In genomic region chr19:18174983-18175382, GRCh38 we compare ENCODE assay signal across 9 cellular contexts. TPM values are rescaled to one million over a fixed set of nuclear protein-coding genes. Genes with fewer than 3 reads are reported as not detected.
A peak's percentile ranks its signal among the peaks of the same experiment; 100 is the strongest.
DNase-seq lines count a peak whose midpoint lies in the region; ATAC-seq and TF ChIP-seq lines count a peak whose summit lies in the region.
"Had no signal": no experiment of that assay in that cellular context is flagged by ENCODE, and none has a peak within 500 bp of the region (broad histone marks: within the 10 kb centered on the region; RNA-seq: fewer than 3 reads in every experiment).

No MANE protein-coding gene starts in this region.

- H3K9me3 Mint-ChIP-seq in CD8-positive, alpha-beta memory T cell = no peaks in the 10 kb centered on the region
- H3K9me3 Mint-ChIP-seq in MCF 10A (ENCODE audit: unreplicated experiment) (no peaks in the 10 kb centered on the region), natural killer cell (no peaks in the 10 kb centered on the region)
- H3K9me3 Mint-ChIP-seq: neural crest cell had no signal

- H3K4me1 Mint-ChIP-seq in CD8-positive, alpha-beta memory T cell = peaks cover 0 to 17% (median 7%) of the 10 kb centered on the region in 3 donors
- H3K4me1 Mint-ChIP-seq in MCF 10A (ENCODE audit: insufficient read depth, unreplicated experiment) (peaks cover 5% of the 10 kb centered on the region), natural killer cell (peaks cover 10 to 28% of the 10 kb centered on the region in 2 donors)

- H3K79me2 ChIP-seq in Karpas-422 (ENCODE audit: low read length) = no peaks in the 10 kb centered on the region

- H3K27me3 Mint-ChIP-seq in CD8-positive, alpha-beta memory T cell = no peaks in the 10 kb centered on the region
- no peaks in the 10 kb centered on the region for H3K27me3 Mint-ChIP-seq in MCF 10A (ENCODE audit: insufficient read depth, unreplicated experiment)
- no peaks in the 10 kb centered on the region for H3K27me3 Mint-ChIP-seq in natural killer cell (ENCODE audit: low read depth in 2 of 2)

- H3K9me2 ChIP-seq in Karpas-422 (replicated peaks; ENCODE audit: insufficient read depth, low read length) = no peaks in the 10 kb centered on the region

- H3K9ac ChIP-seq in Karpas-422 (ENCODE audit: low read length) = peak overlapping the region; percentile 77

- H3K27me3 ChIP-seq in CD8-positive, alpha-beta memory T cell (ENCODE audit: insufficient read depth, low read length, poor library complexity, severe bottlenecking) = no peaks in the 10 kb centered on the region
- no peaks in the 10 kb centered on the region for H3K27me3 ChIP-seq in Karpas-422 (ENCODE audit: low read length)

- peaks cover 9% of the 10 kb centered on the region for H3K4me1 ChIP-seq in CD8-positive, alpha-beta memory T cell (ENCODE audit: insufficient read depth, low read length)
- H3K4me1 ChIP-seq in Karpas-422 (ENCODE audit: low read length) = peaks cover 53% of the 10 kb centered on the region

- H3K27ac ChIP-seq in CD8-positive, alpha-beta memory T cell (ENCODE audit: low read depth, low read length) = peak overlapping the region; percentile 44
- H3K27ac ChIP-seq in Karpas-422 (ENCODE audit: low read length) = no peak overlapping the region

- no peaks in the 10 kb centered on the region for H3K9me3 ChIP-seq in CD8-positive, alpha-beta memory T cell (ENCODE audit: low read length)
- no peaks in the 10 kb centered on the region for H3K9me3 ChIP-seq in Karpas-422 (ENCODE audit: low read length)

- peak overlapping the region in 3 of 8 donors; percentile 21 to 48 (median 45) for H3K27ac Mint-ChIP-seq in CD8-positive, alpha-beta memory T cell
- H3K27ac Mint-ChIP-seq in MCF 10A (ENCODE audit: low read depth, unreplicated experiment) (no peak overlapping the region), natural killer cell (no peak overlapping the region)

- POLR2A ChIA-PET in CD8-positive, alpha-beta memory T cell (lab: Charles Lee) = no interaction called here
- POLR2A ChIA-PET in MCF 10A (lab: Yijun Ruan, JAX) = interaction anchor here (1.3 to 3.8 kb wide), 5 partner anchors 11 to 57 kb away, joined by 3 to 35 read pairs (median 8); partner anchors contain the start of genes MPV17L2 and RAB3A

- no peaks in the 10 kb centered on the region for H4K20me1 ChIP-seq in Karpas-422 (ENCODE audit: insufficient read depth, low read depth, low read length)

- intact Hi-C loops in MCF 10A (cut with micrococcal nuclease) = no loop called here
- intact Hi-C loops in natural killer cell (cut with micrococcal nuclease) = loop anchor here (5.0 kb wide), 1 partner anchor 168 kb away; the partner anchor contains the start of gene ARRDC2

- BruUV-seq in MCF 10A (replicated peaks; lab: Mats Ljungman, UMichigan) = no TSS peak

- DNase-seq in CD8-positive, alpha-beta memory T cell = no peak
- DNase-seq in Karpas-422 (no peak), MCF 10A (ENCODE audit: unreplicated experiment) (no peak), natural killer cell (no peak), GM19238 (ENCODE audit: insufficient read length, low spot score) (no peak), mesenteric fat pad (ENCODE audit: low spot score) (no peak), retina (no peak)

- no peak overlapping the region for H3K4me3 ChIP-seq in CD8-positive, alpha-beta memory T cell (ENCODE audit: low read length)
- H3K4me3 ChIP-seq in Karpas-422 (ENCODE audit: low read length) = peak overlapping the region; percentile 76

- TF ChIP-seq CTCF in MCF 10A (IDR thresholded peaks at IDR 0.05; ENCODE audit: unreplicated experiment) = no peak
- TF ChIP-seq CTCF in natural killer cell (IDR thresholded peaks at IDR 0.05) = no peak

- peak overlapping the region; percentile 89 for H3K4me2 ChIP-seq in Karpas-422 (ENCODE audit: low read depth, low read length, poor library complexity, severe bottlenecking)

- ATAC-seq in natural killer cell (no peak), GM19467 (IDR thresholded peaks at IDR 0.05; ENCODE audit: unreplicated experiment) (no peak)

- no peak overlapping the region for H2AFZ ChIP-seq in Karpas-422 (ENCODE audit: low read length)

- CTCF ChIA-PET in CD8-positive, alpha-beta memory T cell (lab: Charles Lee) = interaction anchor here (1.3 kb wide), 3 partner anchors 33 to 239 kb away, joined by 3 to 5 read pairs (median 3); no protein-coding TSS in a partner anchor
- CTCF ChIA-PET in MCF 10A (lab: Yijun Ruan, JAX) = interaction anchor here (0.9 to 3.0 kb wide), 10 partner anchors 8 to 238 kb away, joined by 3 to 11 read pairs (median 4); no protein-coding TSS in a partner anchor

- no peaks in the 10 kb centered on the region for H3K36me3 ChIP-seq in CD8-positive, alpha-beta memory T cell (ENCODE audit: insufficient read depth, low read length)
- H3K36me3 ChIP-seq in Karpas-422 (ENCODE audit: insufficient read depth, low read length) = no peaks in the 10 kb centered on the region

- H3K4me3 Mint-ChIP-seq in CD8-positive, alpha-beta memory T cell = peak overlapping the region in 6 of 7 donors; percentile 8 to 95 (median 72)
- H3K4me3 Mint-ChIP-seq in MCF 10A (ENCODE audit: unreplicated experiment) = peak overlapping the region; percentile 80
- H3K4me3 Mint-ChIP-seq in natural killer cell = peak overlapping the region; percentile 47
- H3K4me3 Mint-ChIP-seq: neural crest cell had no signal

- peaks cover 0 to 15% (median 3%) of the 10 kb centered on the region in 3 donors for H3K36me3 Mint-ChIP-seq in CD8-positive, alpha-beta memory T cell
- peaks cover 22% of the 10 kb centered on the region for H3K36me3 Mint-ChIP-seq in MCF 10A (ENCODE audit: insufficient read depth, unreplicated experiment)
- no peaks in the 10 kb centered on the region for H3K36me3 Mint-ChIP-seq in natural killer cell

RNA-seq across cellular contexts. Expression of gene IFI30, which starts 1.4 kb away (rescaled TPM):
- 10 to 100 TPM; 33.3 to 34.5 TPM for total RNA-seq in CD8-positive, alpha-beta memory T cell
- polyA plus RNA-seq in CD8-positive, alpha-beta memory T cell = 10.9 TPM
- total RNA-seq in Karpas-422 (2014; rRNA removed; shearing (Covaris generic); ENCODE audit: low replicate concordance) = 256 and 416 TPM in 2 replicates
- total RNA-seq in MCF 10A (2022) (4.7 and 9.1 TPM in 2 replicates), natural killer cell (100 to 1,000 TPM in 1 of 3 donors, 10 to 100 TPM in 2; 38.2 to 109 (median 89.5) TPM), mesenteric fat pad (236 TPM)
- total RNA-seq: neural crest cell had no signal

RNA-seq across cellular contexts. Expression of gene MPV17L2, which starts 18.0 kb away (rescaled TPM):
- 10 to 100 TPM; 24.2 to 24.6 TPM for total RNA-seq in CD8-positive, alpha-beta memory T cell
- 12.6 TPM for polyA plus RNA-seq in CD8-positive, alpha-beta memory T cell
- total RNA-seq in Karpas-422 (2014; rRNA removed; shearing (Covaris generic); ENCODE audit: low replicate concordance) = 17.0 and 24.2 TPM in 2 replicates
- total RNA-seq in MCF 10A (2022) (12.9 and 15.4 TPM in 2 replicates), natural killer cell (1 to 10 TPM; 4.1 to 5.6 (median 4.5) TPM), mesenteric fat pad (10.7 TPM)

RNA-seq across cellular contexts. Expression of gene PIK3R2, which starts 22.0 kb away (rescaled TPM):
- 10 to 100 TPM; 17.7 to 17.9 TPM for total RNA-seq in CD8-positive, alpha-beta memory T cell
- polyA plus RNA-seq in CD8-positive, alpha-beta memory T cell = 5.7 TPM
- total RNA-seq in Karpas-422 (2014; rRNA removed; shearing (Covaris generic); ENCODE audit: low replicate concordance) = 5.1 and 5.7 TPM in 2 replicates
- 31.0 and 33.8 TPM in 2 replicates for total RNA-seq in MCF 10A (2022)
- 10 to 100 TPM; 12.3 to 26.4 (median 16.0) TPM for total RNA-seq in natural killer cell
- 14.8 TPM for total RNA-seq in mesenteric fat pad

RNA-seq across cellular contexts. Expression of gene RAB3A, which starts 28.9 kb away (rescaled TPM):
- 1 to 10 TPM; 2.9 to 3.8 TPM for total RNA-seq in CD8-positive, alpha-beta memory T cell
- 0.59 TPM for polyA plus RNA-seq in CD8-positive, alpha-beta memory T cell
- total RNA-seq in Karpas-422 (2014; rRNA removed; shearing (Covaris generic); ENCODE audit: low replicate concordance) = 2.5 and 6.2 TPM in 2 replicates
- total RNA-seq in MCF 10A (2022) = 0.68 and 0.81 TPM in 2 replicates
- total RNA-seq in natural killer cell = 1 to 10 TPM; 5.2 to 7.8 (median 7.6) TPM
- total RNA-seq in mesenteric fat pad = 3.0 TPM

RNA-seq across cellular contexts. Expression of gene PDE4C, which starts 51.3 kb away (rescaled TPM):
- not detected for total RNA-seq in CD8-positive, alpha-beta memory T cell
- not detected for polyA plus RNA-seq in CD8-positive, alpha-beta memory T cell
- total RNA-seq in Karpas-422 (2014; rRNA removed; shearing (Covaris generic); ENCODE audit: low replicate concordance) = not detected in 2 replicates
- total RNA-seq in MCF 10A (2022) = 0.42 and 0.54 TPM in 2 replicates
- total RNA-seq in natural killer cell = not detected
- not detected for total RNA-seq in mesenteric fat pad
